In the genomic region with DNA sequence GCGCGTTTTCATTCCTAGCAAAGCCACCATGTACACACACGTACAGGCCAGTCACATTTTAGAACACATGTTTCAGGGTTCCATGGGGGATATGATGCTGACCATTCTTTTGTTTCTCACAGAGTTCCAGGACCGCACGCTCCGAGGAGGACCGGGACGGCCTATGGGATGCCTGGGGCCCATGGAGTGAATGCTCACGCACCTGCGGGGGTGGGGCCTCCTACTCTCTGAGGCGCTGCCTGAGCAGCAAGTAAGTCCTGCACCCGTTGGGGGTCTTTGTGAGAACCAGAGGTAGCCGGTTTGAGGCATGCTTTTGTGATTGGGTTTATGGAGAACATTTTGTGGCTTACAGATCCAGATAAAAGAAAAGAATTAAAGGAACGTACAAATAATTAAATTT, we compare ENCODE assay signal across 31 cellular contexts. TPM values are rescaled to one million over a fixed set of nuclear protein-coding genes. Genes with fewer than 3 reads are reported as not detected.
"Had no signal": no experiment of that assay in that cellular context is flagged by ENCODE, and none has a peak within 500 bp of the region (broad histone marks: within the 10 kb centered on the region; RNA-seq: fewer than 3 reads in every experiment).

No MANE protein-coding gene starts in this region.

- H3K4me1 ChIP-seq: breast epithelium, colonic mucosa had no signal

- H3K27ac Mint-ChIP-seq: activated CD4-positive, alpha-beta memory T cell treated with anti-CD3 and anti-CD28 coated beads, Interleukin-2, amount 10 ng/mL, durations not matched to agents 7 days and 5 days; activated CD4-positive, alpha-beta T cell treated with anti-CD3 and anti-CD28 coated beads, Interleukin-2, amount 10 ng/mL, durations not matched to agents 7 days and 5 days; activated naive CD8-positive, alpha-beta T cell treated with anti-CD3 and anti-CD28 coated beads, Interleukin-2, amount 50 U/mL, for 24 hours; activated T-cell treated with anti-CD3 and anti-CD28 coated beads, Interleukin-2, amount 50 U/mL, for 24 hours; activated T-helper 17 cell treated with anti-CD3 and anti-CD28 coated beads, Interleukin-2, amount 50 U/mL, for 72 hours; naive thymus-derived CD4-positive, alpha-beta T cell; T-helper 17 cell had no signal

- H3K9me3 Mint-ChIP-seq: activated CD4-positive, alpha-beta memory T cell treated with anti-CD3 and anti-CD28 coated beads, Interleukin-2, amount 10 ng/mL, durations not matched to agents 7 days and 5 days; activated CD4-positive, alpha-beta T cell treated with anti-CD3 and anti-CD28 coated beads, Interleukin-2, amount 10 ng/mL, durations not matched to agents 7 days and 5 days; activated T-cell treated with anti-CD3 and anti-CD28 coated beads, Interleukin-2, amount 50 U/mL, for 24 hours; activated T-helper 17 cell treated with anti-CD3 and anti-CD28 coated beads, Interleukin-2, amount 50 U/mL, for 72 hours had no signal

- H3K9me3 ChIP-seq: colonic mucosa, thoracic aorta had no signal

- H3K4me3 Mint-ChIP-seq: activated CD4-positive, alpha-beta memory T cell treated with anti-CD3 and anti-CD28 coated beads, Interleukin-2, amount 10 ng/mL, durations not matched to agents 7 days and 5 days; activated CD4-positive, alpha-beta T cell treated with anti-CD3 and anti-CD28 coated beads, Interleukin-2, amount 10 ng/mL, durations not matched to agents 7 days and 5 days; activated naive CD8-positive, alpha-beta T cell treated with anti-CD3 and anti-CD28 coated beads, Interleukin-2, amount 50 U/mL, for 24 hours; activated T-cell treated with anti-CD3 and anti-CD28 coated beads, Interleukin-2, amount 50 U/mL, for 24 hours; activated T-helper 17 cell treated with anti-CD3 and anti-CD28 coated beads, Interleukin-2, amount 50 U/mL, for 72 hours; central memory CD8-positive, alpha-beta T cell; naive thymus-derived CD4-positive, alpha-beta T cell; T-helper 17 cell had no signal

- H3K4me3 ChIP-seq: breast epithelium, colonic mucosa, gastroesophageal sphincter, thoracic aorta had no signal

- H3K27me3 Mint-ChIP-seq: activated CD4-positive, alpha-beta memory T cell treated with anti-CD3 and anti-CD28 coated beads, Interleukin-2, amount 10 ng/mL, durations not matched to agents 7 days and 5 days; activated CD4-positive, alpha-beta T cell treated with anti-CD3 and anti-CD28 coated beads, Interleukin-2, amount 10 ng/mL, durations not matched to agents 7 days and 5 days; activated naive CD8-positive, alpha-beta T cell treated with anti-CD3 and anti-CD28 coated beads, Interleukin-2, amount 50 U/mL, for 24 hours; activated T-cell treated with anti-CD3 and anti-CD28 coated beads, Interleukin-2, amount 50 U/mL, for 24 hours; activated T-helper 17 cell treated with anti-CD3 and anti-CD28 coated beads, Interleukin-2, amount 50 U/mL, for 72 hours; central memory CD8-positive, alpha-beta T cell; T-helper 17 cell had no signal

- H3K4me1 Mint-ChIP-seq: activated CD4-positive, alpha-beta memory T cell treated with anti-CD3 and anti-CD28 coated beads, Interleukin-2, amount 10 ng/mL, durations not matched to agents 7 days and 5 days; activated CD4-positive, alpha-beta T cell treated with anti-CD3 and anti-CD28 coated beads, Interleukin-2, amount 10 ng/mL, durations not matched to agents 7 days and 5 days; activated naive CD8-positive, alpha-beta T cell treated with anti-CD3 and anti-CD28 coated beads, Interleukin-2, amount 50 U/mL, for 24 hours; activated T-helper 17 cell treated with anti-CD3 and anti-CD28 coated beads, Interleukin-2, amount 50 U/mL, for 72 hours; central memory CD8-positive, alpha-beta T cell; naive thymus-derived CD4-positive, alpha-beta T cell; T-helper 17 cell had no signal

- DNase-seq: activated CD4-positive, alpha-beta memory T cell treated with anti-CD3 and anti-CD28 coated beads, Interleukin-2, amount 10 ng/mL, durations not matched to agents 7 days and 5 days; activated CD4-positive, alpha-beta T cell treated with anti-CD3 and anti-CD28 coated beads for 1 hour; activated CD4-positive, alpha-beta T cell treated with anti-CD3 and anti-CD28 coated beads, Interleukin-2, amount 10 ng/mL, durations not matched to agents 7 days and 5 days; activated CD8-positive, alpha-beta memory T cell treated with anti-CD3 and anti-CD28 coated beads, Interleukin-2, amount 50 U/mL, for 48 hours; activated gamma-delta T cell treated with Interleukin-2 at 50 U/mL for 16 hours; activated naive CD4-positive, alpha-beta T cell treated with anti-CD3 and anti-CD28 coated beads, Interleukin-2, amount 50 U/mL, for 16 hours; activated naive CD8-positive, alpha-beta T cell treated with anti-CD3 and anti-CD28 coated beads, Interleukin-2, amount 50 U/mL, for 24 hours; activated T-cell treated with anti-CD3 and anti-CD28 coated beads, Interleukin-2, amount 50 U/mL, for 24 hours; amygdala; colonic mucosa; effector memory CD4-positive, alpha-beta T cell; head of caudate nucleus; hippocampal formation; left colon; midbrain; naive thymus-derived CD4-positive, alpha-beta T cell; right cardiac atrium; stimulated activated CD4-positive, alpha-beta T cell treated with anti-CD3 and anti-CD28 coated beads, Interleukin-2, amount 100 ng/mL, for 48 hours; stimulated activated naive CD8-positive, alpha-beta T cell treated with anti-CD3 and anti-CD28 coated beads, Interleukin-15, Interleukin-2, amounts not matched to agents 100 U/mL and 50 U/mL, for 24 hours; SW 1271; T-helper 17 cell; T1000; trophoblast cell had no signal

- ATAC-seq: activated naive CD8-positive, alpha-beta T cell treated with anti-CD3 and anti-CD28 coated beads, Interleukin-2, amount 50 U/mL, for 24 hours; activated T-helper 17 cell treated with anti-CD3 and anti-CD28 coated beads, Interleukin-2, amount 50 U/mL, for 72 hours; gastroesophageal sphincter; left colon; naive thymus-derived CD4-positive, alpha-beta T cell; right cardiac atrium; stimulated activated naive CD8-positive, alpha-beta T cell treated with anti-CD3 and anti-CD28 coated beads, Interleukin-15, Interleukin-2, amounts not matched to agents 100 U/mL and 50 U/mL, for 24 hours; T-helper 17 cell had no signal

- H3K36me3 ChIP-seq: breast epithelium, colonic mucosa, gastroesophageal sphincter, thoracic aorta had no signal

- FAIRE-seq: endothelial cell of umbilical vein, keratinocyte, urothelium cell line had no signal

- H3K36me3 Mint-ChIP-seq: naive thymus-derived CD4-positive, alpha-beta T cell had no signal

- H3K27ac ChIP-seq: breast epithelium, colonic mucosa, gastroesophageal sphincter, thoracic aorta had no signal

- H3K27me3 ChIP-seq: breast epithelium, colonic mucosa, gastroesophageal sphincter had no signal

RNA-seq across cellular contexts. Expression of a gene that starts 30.8 kb away (rescaled TPM):
- total RNA-seq: activated CD4-positive, alpha-beta memory T cell treated with anti-CD3 and anti-CD28 coated beads, Interleukin-2, amount 10 ng/mL, durations not matched to agents 7 days and 5 days; activated CD4-positive, alpha-beta T cell treated with anti-CD3 and anti-CD28 coated beads, Interleukin-2, amount 10 ng/mL, durations not matched to agents 7 days and 5 days; activated T-helper 17 cell treated with anti-CD3 and anti-CD28 coated beads, Interleukin-2, amount 50 U/mL, for 72 hours; naive thymus-derived CD4-positive, alpha-beta T cell; T-helper 17 cell had no signal
- polyA plus RNA-seq: naive thymus-derived CD4-positive, alpha-beta T cell had no signal
